In the genomic region with DNA sequence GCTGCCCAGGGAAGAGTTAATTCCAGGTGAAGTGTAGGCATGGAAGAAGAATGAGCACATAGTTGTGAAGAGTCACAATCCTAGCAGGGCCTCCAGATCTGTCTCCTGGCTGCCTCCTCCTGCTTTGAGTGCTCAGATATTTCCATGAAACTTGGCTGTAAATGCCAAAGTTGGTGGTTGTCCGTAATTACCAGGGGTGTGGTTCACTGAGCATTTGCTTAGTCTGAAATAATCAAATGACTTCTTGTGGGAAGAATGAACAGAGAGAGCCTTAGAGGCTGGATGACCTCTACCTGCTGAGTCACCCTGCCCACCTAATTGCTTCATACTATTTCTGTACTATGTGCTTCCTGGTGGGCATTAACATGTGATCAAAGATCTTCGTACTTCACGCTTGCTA, we compare ENCODE assay signal across 19 cellular contexts.
"Had no signal": no experiment of that assay in that cellular context is flagged by ENCODE, and none has a peak within 500 bp of the region (broad histone marks: within the 10 kb centered on the region; RNA-seq: fewer than 3 reads in every experiment).

No MANE protein-coding gene starts in this region.

- H3K9me3 ChIP-seq: left lung, spleen, testis, upper lobe of left lung had no signal

- H3K27me3 ChIP-seq: cardiac muscle cell, left lung, spleen, testis, upper lobe of left lung had no signal

- H3K4me1 ChIP-seq: testis had no signal

- H3K27ac ChIP-seq: cardiac muscle cell, left lung, spleen, testis, upper lobe of left lung had no signal

- H3K4me3 ChIP-seq: cardiac muscle cell, left lung, lung, spleen, testis, upper lobe of left lung had no signal

- DNase-seq: activated B cell treated with CpG ODN at 0.5 μM for 24 hours; activated CD4-positive, alpha-beta T cell treated with anti-CD3 and anti-CD28 coated beads for 4 hours; activated CD4-positive, alpha-beta T cell treated with anti-CD3 and anti-CD28 coated beads, Interleukin-2, amount 50 U/mL, for 48 hours; activated CD8-positive, alpha-beta memory T cell treated with anti-CD3 and anti-CD28 coated beads, Interleukin-2, amount 50 U/mL, for 48 hours; activated naive CD4-positive, alpha-beta T cell treated with Interleukin-2 at 50 U/mL for 16 hours; activated naive CD8-positive, alpha-beta T cell treated with anti-CD3 and anti-CD28 coated beads for 36 hours; activated T-cell treated with anti-CD3 and anti-CD28 coated beads, Interleukin-2, amount 50 U/mL, for 48 hours; amygdala; cortex of kidney; left lung; spleen; stimulated activated CD4-positive, alpha-beta T cell treated with anti-CD3 and anti-CD28 coated beads, Interleukin-4, amount 100 ng/mL, for 1 hour; stimulated activated naive CD4-positive, alpha-beta T cell; T-helper 1 cell; testis; upper lobe of left lung had no signal

- H3K36me3 ChIP-seq: cardiac muscle cell, left lung, spleen, upper lobe of left lung had no signal

- ATAC-seq: left lung; natural killer cell treated with Interleukin-12 subunit alpha and Interleukin-12 subunit beta and Interleukin-15 and Interleukin-18, amount 100 ng/mL, for 72 hours had no signal
